ENCODE assay signal across 8 cellular contexts in genomic region chr6:31541059-31541657, GRCh38. TPM values are rescaled to one million over a fixed set of nuclear protein-coding genes. Genes with fewer than 3 reads are reported as not detected.
DNase-seq lines count a peak whose midpoint lies in the region; ATAC-seq and TF ChIP-seq lines count a peak whose summit lies in the region.

No MANE protein-coding gene starts in this region.

- peaks cover 30 to 62% (median 47%) of the 10 kb centered on the region in 4 donors for H3K4me1 ChIP-seq in stomach

- H3K9me3 Mint-ChIP-seq in effector memory CD8-positive, alpha-beta T cell = no peaks in the 10 kb centered on the region
- H3K9me3 Mint-ChIP-seq in mesothelial cell of epicardium = no peaks in the 10 kb centered on the region

- no peak for TF ChIP-seq CTCF in mesothelial cell of epicardium (IDR thresholded peaks at IDR 0.05; ENCODE audit: unreplicated experiment)
- TF ChIP-seq CTCF in stomach (IDR thresholded peaks at IDR 0.05) = peak in 1 of 7 experiments; percentile 2

- H3K27ac Mint-ChIP-seq in effector memory CD8-positive, alpha-beta T cell = peak overlapping the region; percentile 99
- peak overlapping the region; percentile 100 for H3K27ac Mint-ChIP-seq in mesothelial cell of epicardium

- no peaks in the 10 kb centered on the region for H3K9me3 ChIP-seq in stomach

- peaks cover 66% of the 10 kb centered on the region for H3K36me3 Mint-ChIP-seq in effector memory CD8-positive, alpha-beta T cell (ENCODE audit: insufficient read depth)
- H3K36me3 Mint-ChIP-seq in mesothelial cell of epicardium = peaks cover 31% of the 10 kb centered on the region

- H3K4me1 Mint-ChIP-seq in effector memory CD8-positive, alpha-beta T cell (ENCODE audit: low read depth in 2 of 2) = peaks cover 33 to 43% of the 10 kb centered on the region in 2 donors
- H3K4me1 Mint-ChIP-seq in mesothelial cell of epicardium = peaks cover 45% of the 10 kb centered on the region

- H3K4me3 ChIP-seq in stomach = peak overlapping the region; percentile 68 to 83 (median 75)

- TF ChIP-seq EP300 in stomach (IDR thresholded peaks at IDR 0.05) = no peak

- H3K4me3 Mint-ChIP-seq in effector memory CD8-positive, alpha-beta T cell = peak overlapping the region; percentile 94 to 98
- H3K4me3 Mint-ChIP-seq in mesothelial cell of epicardium = peak overlapping the region; percentile 99

- H3K27me3 ChIP-seq in stomach = no peaks in the 10 kb centered on the region

- intact Hi-C loops in stomach (cut with DNase I; ENCODE audit: low total_unique reads) = no loop called here

- H3K27me3 Mint-ChIP-seq in effector memory CD8-positive, alpha-beta T cell = no peaks in the 10 kb centered on the region
- H3K27me3 Mint-ChIP-seq in mesothelial cell of epicardium (ENCODE audit: low read depth) = no peaks in the 10 kb centered on the region

- no peak for TF ChIP-seq POLR2A in stomach (IDR thresholded peaks at IDR 0.05)

- WGBS in stomach, 5 donors = 0 to 1% (median 0%) methylated on average over 21 of the region's 21 CpGs

- peaks cover 39 to 43% (median 42%) of the 10 kb centered on the region in 4 donors for H3K36me3 ChIP-seq in stomach

- DNase-seq in A172 (ENCODE audit: low spot score) (peak; percentile 42), NCI-H2029 (lab: John Stamatoyannopoulos, UW) (peak; percentile 76), mesothelial cell of epicardium (ENCODE audit: low spot score in 2 of 2, unreplicated experiment in 2 of 2) (peak in 1 of 2 experiments; percentile 50), stomach (no peak)
- DNase-seq in activated CD4-positive, alpha-beta T cell treated with anti-CD3 and anti-CD28 coated beads, Interleukin-2, amount 50 U/mL, for 4 hours = peak; percentile 56
- peak; percentile 70 to 83 (median 77) for DNase-seq in effector memory CD8-positive, alpha-beta T cell

- peak overlapping the region; percentile 81 to 99 (median 93) for H3K27ac ChIP-seq in stomach

- ATAC-seq in GM18907 (IDR thresholded peaks at IDR 0.05; ENCODE audit: unreplicated experiment) (peak; percentile 9), GM21786 (IDR thresholded peaks at IDR 0.05; ENCODE audit: unreplicated experiment) (no peak)
- peak; percentile 53 for ATAC-seq in effector memory CD8-positive, alpha-beta T cell (replicated peaks)

RNA-seq across cellular contexts. Expression of gene DDX39B, which starts 0.6 kb away (rescaled TPM):
- 317 and 405 TPM in 2 replicates for total RNA-seq in A172 (2014; rRNA removed; shearing (Covaris generic))
- total RNA-seq in mesothelial cell of epicardium = 635 to 649 TPM (median 647 TPM) in 3 replicates
- total RNA-seq in stomach = 100 to 1,000 TPM; 198 to 445 (median 248) TPM
- polyA plus RNA-seq in stomach = 100 to 1,000 TPM; 255 to 383 (median 255) TPM

RNA-seq across cellular contexts. Expression of gene ATP6V1G2, which starts 5.2 kb away (rescaled TPM):
- 1.4 and 2.3 TPM in 2 replicates for total RNA-seq in A172 (2014; rRNA removed; shearing (Covaris generic))
- total RNA-seq in mesothelial cell of epicardium (2.2 to 2.7 TPM (median 2.5 TPM) in 3 replicates), stomach (1 to 10 TPM in 2 of 5 donors, under 1 TPM in 1, not detected in 2; 0.87 to 4.6 (median 2.3) TPM)
- polyA plus RNA-seq in stomach = 1 to 10 TPM in 2 of 3 donors, under 1 TPM in 1; 0.98 to 3.7 (median 1.2) TPM

RNA-seq across cellular contexts. Expression of gene NFKBIL1, which starts 6.2 kb away (rescaled TPM):
- 21.1 and 22.0 TPM in 2 replicates for total RNA-seq in A172 (2014; rRNA removed; shearing (Covaris generic))
- total RNA-seq in mesothelial cell of epicardium (27.7 to 28.2 TPM (median 28.1 TPM) in 3 replicates), stomach (10 to 100 TPM in 4 of 5 donors, under 1 TPM in 1; 0.45 to 51.9 (median 13.6) TPM)
- polyA plus RNA-seq in stomach = 10 to 100 TPM; 23.9 to 45.1 (median 29.9) TPM

RNA-seq across cellular contexts. Expression of gene MCCD1, which starts 12.4 kb away (rescaled TPM):
- total RNA-seq in A172 (2014; rRNA removed; shearing (Covaris generic)) = not detected in 2 replicates
- total RNA-seq in mesothelial cell of epicardium = not detected in 3 replicates
- not detected for total RNA-seq in stomach
- not detected for polyA plus RNA-seq in stomach

RNA-seq across cellular contexts. Expression of gene LTA, which starts 30.9 kb away (rescaled TPM):
- total RNA-seq in A172 (2014; rRNA removed; shearing (Covaris generic)) = not detected in 2 replicates
- total RNA-seq in mesothelial cell of epicardium = 0.16 to 0.18 TPM in 2 of 3 replicates, not detected in the other
- not detected for total RNA-seq in stomach
- under 1 TPM in 1 of 3 donors, not detected in 2; 0.18 TPM for polyA plus RNA-seq in stomach
